Comparison of ENCODE assay signal across 23 cellular contexts in genomic region chr12:120170631-120171030, GRCh38. TPM values are rescaled to one million over a fixed set of nuclear protein-coding genes. Genes with fewer than 3 reads are reported as not detected.
DNase-seq lines count a peak whose midpoint lies in the region; ATAC-seq, FAIRE-seq and TF ChIP-seq lines count a peak whose summit lies in the region.
"Had no signal": no experiment of that assay in that cellular context is flagged by ENCODE, and none has a peak within 500 bp of the region (broad histone marks: within the 10 kb centered on the region; RNA-seq: fewer than 3 reads in every experiment).

No MANE protein-coding gene starts in this region.

- FAIRE-seq in HepG2 (lab: Jason Lieb, UNC): no peak
- FAIRE-seq: A549, GM12892, GM18507 had no signal

- H3K4me1 ChIP-seq in liver (ENCODE audit: control insufficient read depth in 4 of 4, insufficient read depth in 4 of 4, low read length in 3 of 4): peaks cover 0 to 3% (median 0%) of the 10 kb centered on the region in 4 donors
- no peaks in the 10 kb centered on the region for H3K4me1 ChIP-seq in HepG2 (ENCODE audit: insufficient read depth, low read length)
- no peaks in the 10 kb centered on the region for H3K4me1 ChIP-seq in HAP-1
- H3K4me1 ChIP-seq in CD8-positive, alpha-beta T cell (ENCODE audit: insufficient read depth, low read length): no peaks in the 10 kb centered on the region
- H3K4me1 ChIP-seq: A549 had no signal

- H3K27me3 Mint-ChIP-seq in CD8-positive, alpha-beta T cell (ENCODE audit: low read depth): no peaks in the 10 kb centered on the region
- H3K27me3 Mint-ChIP-seq: B cell; CD4-positive, alpha-beta T cell; CD8-positive, alpha-beta memory T cell had no signal

- H3K4me3 Mint-ChIP-seq in CD8-positive, alpha-beta T cell: no peak overlapping the region
- H3K4me3 Mint-ChIP-seq: B cell; CD4-positive, alpha-beta T cell; CD8-positive, alpha-beta memory T cell had no signal

- no peaks in the 10 kb centered on the region for H3K27me3 ChIP-seq in liver (ENCODE audit: control insufficient read depth in 4 of 4, insufficient read depth in 4 of 4, low read length in 3 of 4)
- no peaks in the 10 kb centered on the region for H3K27me3 ChIP-seq in HepG2 (ENCODE audit: control insufficient read depth in 1 of 2, insufficient read depth in 2 of 2, low read length in 2 of 2)
- no peaks in the 10 kb centered on the region for H3K27me3 ChIP-seq in HAP-1 (ENCODE audit: low read depth)
- H3K27me3 ChIP-seq in CD8-positive, alpha-beta T cell (ENCODE audit: insufficient read depth, low read length): no peaks in the 10 kb centered on the region
- H3K27me3 ChIP-seq: BLaER1 treated with 17β-estradiol and CSF1 and Interleukin-3, amounts not matched to agents 10 nM and 100 nM had no signal

- H3K4me2 ChIP-seq in HepG2 (ENCODE audit: low read depth, low read length): no peak overlapping the region
- H3K4me2 ChIP-seq: A549; BLaER1 treated with 17β-estradiol and CSF1 and Interleukin-3, amounts not matched to agents 10 nM and 100 nM had no signal

- no peaks in the 10 kb centered on the region for H4K20me1 ChIP-seq in HepG2 (ENCODE audit: insufficient read depth, low read length)

- in situ Hi-C loops in HepG2 (cut with HindIII; ENCODE audit: extremely low pct_ligation_motif_present, low pct_unique_long_range_greater_than_20kb) (no loop called here), HAP-1 (cut with MboI; ENCODE audit: low sequenced_read_pairs) (loop anchor here (5.0 kb wide), 1 partner anchor 33 kb away; no protein-coding TSS in a partner anchor)

- CTCF ChIA-PET in HepG2 (lab: Yijun Ruan, JAX; ENCODE audit: low intra/inter-chr PET ratio, low total read pairs): no interaction called here
- CTCF ChIA-PET in CD8-positive, alpha-beta T cell (lab: Charles Lee): no interaction called here

- no peak for TF ChIP-seq CTCF in liver (IDR thresholded peaks at IDR 0.05; ENCODE audit: low read depth, low read length, missing input control)
- no peak for TF ChIP-seq CTCF in HepG2 (CRISPR knock-in tag; IDR thresholded peaks at IDR 0.05)
- no peak for TF ChIP-seq CTCF in CD8-positive, alpha-beta T cell (IDR thresholded peaks at IDR 0.05)

- TF ChIP-seq EP300 in HepG2 (IDR thresholded peaks at IDR 0.05; ENCODE audit: low read depth in 2 of 2, low read length in 2 of 2) (no peak), HepG2 (CRISPR knock-in tag; IDR thresholded peaks at IDR 0.05; ENCODE audit: borderline replicate concordance) (no peak)

- TF ChIP-seq RAD21 in liver (IDR thresholded peaks at IDR 0.05): no peak
- TF ChIP-seq RAD21 in HepG2 (CRISPR knock-in tag; IDR thresholded peaks at IDR 0.05): no peak

- DNase-seq in HepG2 (ENCODE audit: low spot score) (no peak), left lobe of liver (ENCODE audit: low spot score) (no peak), HAP-1 (ENCODE audit: low spot score in 2 of 2) (no peak)
- no peak for DNase-seq in CD8-positive, alpha-beta T cell
- DNase-seq: AML-193; CD4-positive, alpha-beta T cell; CD8-positive, alpha-beta memory T cell; COR-L47; DMS 273 treated with DMSO at 0.1 percent for 48 hours; DMS153; DMS53; DMS79; DND-41; GDM1 had no signal

- no peak overlapping the region for H3K9ac ChIP-seq in liver (ENCODE audit: low read depth in 1 of 2, low read length in 2 of 2)
- H3K9ac ChIP-seq in HepG2 (ENCODE audit: insufficient read depth, low read depth, low read length): no peak overlapping the region
- H3K9ac ChIP-seq: BLaER1 treated with 17β-estradiol and CSF1 and Interleukin-3, amounts not matched to agents 10 nM and 100 nM had no signal

- peaks cover 14 to 75% (median 49%) of the 10 kb centered on the region in 4 donors for H3K36me3 ChIP-seq in liver (ENCODE audit: control insufficient read depth in 4 of 4, insufficient read depth in 3 of 4, low read depth in 1 of 4, low read length in 3 of 4)
- H3K36me3 ChIP-seq in HepG2 (replicated peaks in 1 of 2; ENCODE audit: control insufficient read depth in 1 of 2, insufficient read depth in 2 of 2, low read length in 2 of 2): peaks cover 31 to 76% of the 10 kb centered on the region in 2 experiments
- peaks cover 73% of the 10 kb centered on the region for H3K36me3 ChIP-seq in HAP-1 (replicated peaks)
- H3K36me3 ChIP-seq in CD8-positive, alpha-beta T cell (ENCODE audit: insufficient read depth, low read length): peaks cover 50% of the 10 kb centered on the region

- TF ChIP-seq POLR2A in HepG2 (IDR thresholded peaks at IDR 0.05; ENCODE audit: insufficient read depth in 1 of 2, low read depth in 2 of 2, low read length in 2 of 2): no peak

- H3K27ac Mint-ChIP-seq in CD8-positive, alpha-beta T cell: no peak overlapping the region
- H3K27ac Mint-ChIP-seq: B cell; CD4-positive, alpha-beta T cell; CD8-positive, alpha-beta memory T cell had no signal

- H3K27ac ChIP-seq in liver (ENCODE audit: low read depth in 1 of 2, low read length in 2 of 2): no peak overlapping the region
- no peak overlapping the region for H3K27ac ChIP-seq in HepG2 (ENCODE audit: extremely low read length, insufficient read depth, low read length)
- H3K27ac ChIP-seq in CD8-positive, alpha-beta T cell (ENCODE audit: low read depth, low read length): no peak overlapping the region
- H3K27ac ChIP-seq: 22Rv1; A549; BLaER1 treated with 17β-estradiol and CSF1 and Interleukin-3, amounts not matched to agents 10 nM and 100 nM; C4-2B had no signal

- H3K36me3 Mint-ChIP-seq in CD8-positive, alpha-beta T cell: peaks cover 63% of the 10 kb centered on the region

- H3K4me3 ChIP-seq in liver (ENCODE audit: low read depth in 1 of 3, low read length in 3 of 3) (no peak overlapping the region), HepG2 (replicated peaks in 1 of 3; ENCODE audit: insufficient read depth in 1 of 3, low read depth in 2 of 3, low read length in 3 of 3) (no peak overlapping the region), HAP-1 (no peak overlapping the region)
- no peak overlapping the region for H3K4me3 ChIP-seq in CD8-positive, alpha-beta T cell (ENCODE audit: low read depth, low read length)
- H3K4me3 ChIP-seq: A549; BLaER1 treated with 17β-estradiol and CSF1 and Interleukin-3, amounts not matched to agents 10 nM and 100 nM; GM12878 had no signal

- POLR2A ChIA-PET in HepG2 (lab: Yijun Ruan, JAX): interaction anchor here (1.6 to 1.9 kb wide), 2 partner anchors 8 to 30 kb away, joined by 3 to 9 read pairs; partner anchors contain the start of gene RPLP0
- POLR2A ChIA-PET in CD8-positive, alpha-beta T cell (lab: Charles Lee): interaction anchor here (0.9 kb wide), 1 partner anchor 45 kb away, joined by 3 read pairs; no protein-coding TSS in a partner anchor

- no peaks in the 10 kb centered on the region for H3K9me3 Mint-ChIP-seq in CD8-positive, alpha-beta T cell
- H3K9me3 Mint-ChIP-seq: CD4-positive, alpha-beta T cell; CD8-positive, alpha-beta memory T cell had no signal

- no TSS peak for BruUV-seq in HepG2 (replicated peaks; lab: Mats Ljungman, UMichigan)

- WGBS in liver: 80% methylated on average over 7 of the region's 7 CpGs
- 95% methylated on average over 7 of the region's 7 CpGs for WGBS in HepG2 (ENCODE audit: low lambda C conversion rate)

- no peaks in the 10 kb centered on the region for H3K9me3 ChIP-seq in liver (ENCODE audit: control insufficient read depth in 4 of 4, low read length in 3 of 4)
- no peaks in the 10 kb centered on the region for H3K9me3 ChIP-seq in HepG2 (ENCODE audit: low read length)
- no peaks in the 10 kb centered on the region for H3K9me3 ChIP-seq in HAP-1
- no peaks in the 10 kb centered on the region for H3K9me3 ChIP-seq in CD8-positive, alpha-beta T cell (ENCODE audit: low read length)
- H3K9me3 ChIP-seq: A549; BLaER1 treated with 17β-estradiol and CSF1 and Interleukin-3, amounts not matched to agents 10 nM and 100 nM had no signal

- intact Hi-C loops in HepG2 (cut with micrococcal nuclease; ENCODE audit: unreplicated experiment): no loop called here
- intact Hi-C loops in CD8-positive, alpha-beta T cell (cut with DNase I, micrococcal nuclease): no loop called here

- no peak overlapping the region for H2AFZ ChIP-seq in HepG2 (ENCODE audit: low read length)

- H3K4me1 Mint-ChIP-seq in CD8-positive, alpha-beta T cell (ENCODE audit: low read depth): no peaks in the 10 kb centered on the region
- H3K4me1 Mint-ChIP-seq: CD8-positive, alpha-beta memory T cell had no signal

- ATAC-seq in HepG2: no peak
- ATAC-seq in left lobe of liver: peak; percentile 65
- no peak for ATAC-seq in CD8-positive, alpha-beta T cell
- ATAC-seq: GM12878 had no signal

- H3K79me2 ChIP-seq in HepG2 (ENCODE audit: insufficient read depth, low read length): no peaks in the 10 kb centered on the region

RNA-seq across cellular contexts. Expression of gene GCN1, which starts 23.9 kb away (rescaled TPM):
- total RNA-seq in liver (10 to 100 TPM; 38.0 to 78.6 TPM), HepG2 (2016; rRNA removed; fragmentation: Illumina TruSeq; extraction: Trizol) (66.7 and 83.0 TPM in 2 replicates), left lobe of liver (42.7 TPM)
- polyA plus RNA-seq in liver (10 to 100 TPM in 1 of 2 donors, 1 to 10 TPM in 1; 7.3 to 13.7 TPM), HepG2 (2011; rRNA removed) (55.3 and 58.2 TPM in 2 replicates)
- total RNA-seq in HepG2 (2016; cell fraction: cytosol; rRNA removed; fragmentation: Illumina TruSeq; extraction: Trizol; ENCODE audit: low read depth): 59.7 and 67.2 TPM in 2 replicates
- total RNA-seq in HepG2 (2016; cell fraction: insoluble cytoplasmic fraction; rRNA removed; fragmentation: Illumina TruSeq; extraction: Trizol): 56.9 and 87.0 TPM in 2 replicates
- 19.6 and 22.1 TPM in 2 replicates for total RNA-seq in HepG2 (2016; cell fraction: membrane; rRNA removed; fragmentation: Illumina TruSeq; extraction: Trizol)
- total RNA-seq in HepG2 (2016; cell fraction: nucleus; rRNA removed; fragmentation: Illumina TruSeq; extraction: Trizol): 125 and 128 TPM in 2 replicates
- 20.5 and 25.6 TPM in 2 replicates for polyA plus RNA-seq in HepG2 (2011; cell fraction: cytosol; rRNA removed)
- 394 and 725 TPM in 2 replicates for polyA plus RNA-seq in HepG2 (2011; cell fraction: nucleus; rRNA removed)
- 47.0 and 60.6 TPM in 2 replicates for polyA plus RNA-seq in HepG2 (2012)
- 1.8 and 2.1 TPM in 2 replicates for polyA plus RNA-seq in HepG2 (2016; cell fraction: cytosol; fragmentation: Illumina TruSeq; extraction: Trizol; ENCODE audit: low read depth)
- 33.5 and 45.5 TPM in 2 replicates for polyA plus RNA-seq in HepG2 (2016; cell fraction: insoluble cytoplasmic fraction; fragmentation: Illumina TruSeq; extraction: Trizol; ENCODE audit: low read depth)
- 4.1 and 5.4 TPM in 2 replicates for polyA plus RNA-seq in HepG2 (2016; cell fraction: membrane; fragmentation: Illumina TruSeq; extraction: Trizol; ENCODE audit: low read depth)
- 177 and 198 TPM in 2 replicates for polyA plus RNA-seq in HepG2 (2016; cell fraction: nucleus; fragmentation: Illumina TruSeq; extraction: Trizol; ENCODE audit: insufficient read depth, low read depth)
- polyA minus RNA-seq in HepG2 (2011; rRNA and poly(A)+ RNA removed; ENCODE audit: low replicate concordance): 204 and 255 TPM in 2 replicates
- polyA minus RNA-seq in HepG2 (2011; cell fraction: cytosol; rRNA and poly(A)+ RNA removed): 59.8 and 61.6 TPM in 2 replicates
- 229 and 237 TPM in 2 replicates for polyA minus RNA-seq in HepG2 (2011; cell fraction: nucleus; rRNA and poly(A)+ RNA removed)
- 100 to 1,000 TPM; 161 to 163 TPM for total RNA-seq in CD8-positive, alpha-beta T cell

RNA-seq across cellular contexts. Expression of gene RPLP0, which starts 30.3 kb away (rescaled TPM):
- total RNA-seq in liver (1,000 to 10,000 TPM; 1,321 to 1,770 TPM), HepG2 (2016; rRNA removed; fragmentation: Illumina TruSeq; extraction: Trizol) (2,915 and 3,025 TPM in 2 replicates), left lobe of liver (743 TPM)
- polyA plus RNA-seq in liver (1,000 to 10,000 TPM in 1 of 2 donors, 100 to 1,000 TPM in 1; 472 to 1,306 TPM), HepG2 (2011; rRNA removed) (5,570 and 6,229 TPM in 2 replicates)
- 12,942 and 14,844 TPM in 2 replicates for total RNA-seq in HepG2 (2016; cell fraction: cytosol; rRNA removed; fragmentation: Illumina TruSeq; extraction: Trizol; ENCODE audit: low read depth)
- total RNA-seq in HepG2 (2016; cell fraction: insoluble cytoplasmic fraction; rRNA removed; fragmentation: Illumina TruSeq; extraction: Trizol): 2,993 and 3,024 TPM in 2 replicates
- total RNA-seq in HepG2 (2016; cell fraction: membrane; rRNA removed; fragmentation: Illumina TruSeq; extraction: Trizol): 11,359 and 11,757 TPM in 2 replicates
- 1,126 and 1,259 TPM in 2 replicates for total RNA-seq in HepG2 (2016; cell fraction: nucleus; rRNA removed; fragmentation: Illumina TruSeq; extraction: Trizol)
- polyA plus RNA-seq in HepG2 (2011; cell fraction: cytosol; rRNA removed): 8,040 and 9,457 TPM in 2 replicates
- 2,511 and 2,559 TPM in 2 replicates for polyA plus RNA-seq in HepG2 (2011; cell fraction: nucleus; rRNA removed)
- polyA plus RNA-seq in HepG2 (2012): 2,582 and 3,579 TPM in 2 replicates
- polyA plus RNA-seq in HepG2 (2016; cell fraction: cytosol; fragmentation: Illumina TruSeq; extraction: Trizol; ENCODE audit: low read depth): 15,203 and 16,637 TPM in 2 replicates
- polyA plus RNA-seq in HepG2 (2016; cell fraction: insoluble cytoplasmic fraction; fragmentation: Illumina TruSeq; extraction: Trizol; ENCODE audit: low read depth): 2,845 and 2,926 TPM in 2 replicates
- polyA plus RNA-seq in HepG2 (2016; cell fraction: membrane; fragmentation: Illumina TruSeq; extraction: Trizol; ENCODE audit: low read depth): 10,153 and 10,714 TPM in 2 replicates
- polyA plus RNA-seq in HepG2 (2016; cell fraction: nucleus; fragmentation: Illumina TruSeq; extraction: Trizol; ENCODE audit: insufficient read depth, low read depth): 1,939 and 1,982 TPM in 2 replicates
- polyA minus RNA-seq in HepG2 (2011; rRNA and poly(A)+ RNA removed; ENCODE audit: low replicate concordance): 4,147 and 6,586 TPM in 2 replicates
- 1,238 and 1,297 TPM in 2 replicates for polyA minus RNA-seq in HepG2 (2011; cell fraction: cytosol; rRNA and poly(A)+ RNA removed)
- polyA minus RNA-seq in HepG2 (2011; cell fraction: nucleus; rRNA and poly(A)+ RNA removed): 657 and 805 TPM in 2 replicates
- total RNA-seq in CD8-positive, alpha-beta T cell: 1,000 to 10,000 TPM; 2,094 to 2,102 TPM

RNA-seq across cellular contexts. Expression of gene RAB35, which starts 54.1 kb away (rescaled TPM):
- total RNA-seq in liver (10 to 100 TPM in 1 of 2 donors, 1 to 10 TPM in 1; 8.6 to 11.8 TPM), HepG2 (2016; rRNA removed; fragmentation: Illumina TruSeq; extraction: Trizol) (25.9 and 29.1 TPM in 2 replicates), left lobe of liver (16.1 TPM)
- polyA plus RNA-seq in liver (10 to 100 TPM in 1 of 2 donors, 1 to 10 TPM in 1; 7.4 to 14.4 TPM), HepG2 (2011; rRNA removed) (25.2 and 32.2 TPM in 2 replicates)
- 3.9 and 4.0 TPM in 2 replicates for total RNA-seq in HepG2 (2016; cell fraction: cytosol; rRNA removed; fragmentation: Illumina TruSeq; extraction: Trizol; ENCODE audit: low read depth)
- 24.8 and 29.3 TPM in 2 replicates for total RNA-seq in HepG2 (2016; cell fraction: insoluble cytoplasmic fraction; rRNA removed; fragmentation: Illumina TruSeq; extraction: Trizol)
- total RNA-seq in HepG2 (2016; cell fraction: membrane; rRNA removed; fragmentation: Illumina TruSeq; extraction: Trizol): 13.9 and 14.1 TPM in 2 replicates
- total RNA-seq in HepG2 (2016; cell fraction: nucleus; rRNA removed; fragmentation: Illumina TruSeq; extraction: Trizol): 11.8 and 14.0 TPM in 2 replicates
- 23.4 and 25.8 TPM in 2 replicates for polyA plus RNA-seq in HepG2 (2011; cell fraction: cytosol; rRNA removed)
- 23.2 and 27.6 TPM in 2 replicates for polyA plus RNA-seq in HepG2 (2011; cell fraction: nucleus; rRNA removed)
- 24.8 and 25.8 TPM in 2 replicates for polyA plus RNA-seq in HepG2 (2012)
- polyA plus RNA-seq in HepG2 (2016; cell fraction: cytosol; fragmentation: Illumina TruSeq; extraction: Trizol; ENCODE audit: low read depth): 4.8 and 4.9 TPM in 2 replicates
- 33.1 and 35.6 TPM in 2 replicates for polyA plus RNA-seq in HepG2 (2016; cell fraction: insoluble cytoplasmic fraction; fragmentation: Illumina TruSeq; extraction: Trizol; ENCODE audit: low read depth)
- polyA plus RNA-seq in HepG2 (2016; cell fraction: membrane; fragmentation: Illumina TruSeq; extraction: Trizol; ENCODE audit: low read depth): 10.1 and 11.5 TPM in 2 replicates
- polyA plus RNA-seq in HepG2 (2016; cell fraction: nucleus; fragmentation: Illumina TruSeq; extraction: Trizol; ENCODE audit: insufficient read depth, low read depth): 32.5 and 34.1 TPM in 2 replicates
- polyA minus RNA-seq in HepG2 (2011; rRNA and poly(A)+ RNA removed; ENCODE audit: low replicate concordance): 49.8 and 64.9 TPM in 2 replicates
- 17.8 and 21.5 TPM in 2 replicates for polyA minus RNA-seq in HepG2 (2011; cell fraction: cytosol; rRNA and poly(A)+ RNA removed)
- 8.6 and 10.9 TPM in 2 replicates for polyA minus RNA-seq in HepG2 (2011; cell fraction: nucleus; rRNA and poly(A)+ RNA removed)
- 10 to 100 TPM; 61.6 to 63.7 TPM for total RNA-seq in CD8-positive, alpha-beta T cell
